ENCODE assay signal across 31 cellular contexts in the genomic region with DNA sequence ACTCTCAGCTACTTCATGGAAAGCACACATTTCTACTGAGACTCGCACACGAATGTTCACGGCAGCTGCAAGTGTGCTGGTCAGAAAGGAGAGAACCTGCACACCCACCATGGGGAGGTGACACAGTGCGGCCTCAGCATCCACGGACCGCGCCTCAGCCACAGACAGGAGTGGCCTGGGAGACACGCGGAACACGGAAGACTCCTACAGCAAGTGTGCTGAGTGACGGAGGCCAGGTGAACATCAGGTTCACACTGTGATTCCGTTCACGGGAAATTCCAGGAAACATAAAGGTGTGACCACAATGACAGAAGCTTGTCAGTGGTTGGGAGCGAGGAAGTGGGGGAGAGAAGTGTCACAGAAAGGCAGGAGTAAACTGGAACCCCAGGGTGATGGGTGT.
"Had no signal": no experiment of that assay in that cellular context is flagged by ENCODE, and none has a peak within 500 bp of the region (broad histone marks: within the 10 kb centered on the region; RNA-seq: fewer than 3 reads in every experiment).

No MANE protein-coding gene starts in this region.

- ATAC-seq: left lung had no signal

- H3K9me3 ChIP-seq: esophagus squamous epithelium, left lung, transverse colon had no signal

- H3K4me3 ChIP-seq: esophagus squamous epithelium, hepatocyte, left lung, SK-N-MC, smooth muscle cell, transverse colon had no signal

- H3K4me3 Mint-ChIP-seq: activated CD4-positive, alpha-beta memory T cell treated with anti-CD3 and anti-CD28 coated beads for 36 hours; activated CD4-positive, alpha-beta T cell treated with anti-CD3 and anti-CD28 coated beads, Interleukin-2, amount 10 ng/mL, durations not matched to agents 24 days and 14 days; activated naive CD4-positive, alpha-beta T cell treated with anti-CD3 and anti-CD28 coated beads, Interleukin-2, amount 10 ng/mL, durations not matched to agents 7 days and 5 days; activated T-helper 1 cell treated with anti-CD3 and anti-CD28 coated beads, Interleukin-12 subunit alpha, Interleukin-12 subunit beta, Interleukin-2, Interleukin-4 antibody, amounts not matched to agents 30 ng/mL and 10 ng/mL and 1 ng/mL, durations not matched to agents 14 hours and 24 hours and 36 hours; mesothelial cell of epicardium; naive B cell; neural crest cell had no signal

- H3K27me3 ChIP-seq: esophagus squamous epithelium, hepatocyte, left lung, transverse colon had no signal

- H3K27ac Mint-ChIP-seq: activated CD4-positive, alpha-beta memory T cell treated with anti-CD3 and anti-CD28 coated beads for 36 hours; activated CD4-positive, alpha-beta T cell treated with anti-CD3 and anti-CD28 coated beads, Interleukin-2, amount 10 ng/mL, durations not matched to agents 24 days and 14 days; activated naive CD4-positive, alpha-beta T cell treated with anti-CD3 and anti-CD28 coated beads, Interleukin-2, amount 10 ng/mL, durations not matched to agents 7 days and 5 days; activated T-helper 1 cell treated with anti-CD3 and anti-CD28 coated beads, Interleukin-12 subunit alpha, Interleukin-12 subunit beta, Interleukin-2, Interleukin-4 antibody, amounts not matched to agents 30 ng/mL and 10 ng/mL and 1 ng/mL, durations not matched to agents 14 hours and 24 hours and 36 hours; mesothelial cell of epicardium had no signal

- H3K36me3 ChIP-seq: transverse colon, WERI-Rb-1 had no signal

- FAIRE-seq: colon, TTC549, urothelium cell line had no signal

- H3K27ac ChIP-seq: epithelial cell of prostate, esophagus squamous epithelium, hepatocyte, left lung, SK-N-MC, transverse colon, WERI-Rb-1 had no signal

- H3K9me3 Mint-ChIP-seq: activated CD4-positive, alpha-beta memory T cell treated with anti-CD3 and anti-CD28 coated beads for 36 hours; activated CD4-positive, alpha-beta T cell treated with anti-CD3 and anti-CD28 coated beads, Interleukin-2, amount 10 ng/mL, durations not matched to agents 24 days and 14 days; activated T-helper 1 cell treated with anti-CD3 and anti-CD28 coated beads, Interleukin-12 subunit alpha, Interleukin-12 subunit beta, Interleukin-2, Interleukin-4 antibody, amounts not matched to agents 30 ng/mL and 10 ng/mL and 1 ng/mL, durations not matched to agents 14 hours and 24 hours and 36 hours had no signal

- H3K27me3 Mint-ChIP-seq: activated CD4-positive, alpha-beta memory T cell treated with anti-CD3 and anti-CD28 coated beads for 36 hours; activated CD4-positive, alpha-beta T cell treated with anti-CD3 and anti-CD28 coated beads, Interleukin-2, amount 10 ng/mL, durations not matched to agents 24 days and 14 days; activated naive CD4-positive, alpha-beta T cell treated with anti-CD3 and anti-CD28 coated beads, Interleukin-2, amount 10 ng/mL, durations not matched to agents 7 days and 5 days; naive B cell had no signal

- DNase-seq: activated CD4-positive, alpha-beta memory T cell treated with anti-CD3 and anti-CD28 coated beads for 36 hours; activated CD4-positive, alpha-beta T cell treated with anti-CD3 and anti-CD28 coated beads, Interleukin-2, amount 10 ng/mL, durations not matched to agents 24 days and 14 days; activated CD4-positive, CD25-positive, alpha-beta regulatory T cell treated with anti-CD3 and anti-CD28 coated beads, Interleukin-2, amount 50 U/mL, for 72 hours; activated CD8-positive, alpha-beta memory T cell treated with anti-CD3 and anti-CD28 coated beads, Interleukin-2, amount 50 U/mL, for 4 hours; activated effector memory CD4-positive, alpha-beta T cell treated with anti-CD3 and anti-CD28 coated beads, Interleukin-2, amount 50 U/mL, for 16 hours; activated naive CD4-positive, alpha-beta T cell treated with anti-CD3 and anti-CD28 coated beads, Interleukin-2, amount 10 ng/mL, durations not matched to agents 7 days and 5 days; activated T-cell treated with anti-CD3 and anti-CD28 coated beads, Interleukin-2, amount 50 U/mL, for 1 hour; amniotic stem cell; central memory CD4-positive, alpha-beta T cell; effector CD4-positive, alpha-beta T cell; esophagus squamous epithelium; foreskin melanocyte; naive B cell; occipital lobe; stimulated activated CD4-positive, alpha-beta T cell treated with anti-CD3 and anti-CD28 coated beads, Interleukin-15, amount 100 ng/mL, for 24 hours; stimulated activated CD4-positive, alpha-beta T cell treated with anti-CD3 and anti-CD28 coated beads, Interleukin-2, amount 100 ng/mL, for 24 hours; stimulated activated naive CD4-positive, alpha-beta T cell treated with Interleukin-2 at 50 U/mL for 16 hours; T-helper 9 cell; transverse colon; WERI-Rb-1 had no signal
